16 cellular contexts compared by ENCODE assay signal in the genomic region with DNA sequence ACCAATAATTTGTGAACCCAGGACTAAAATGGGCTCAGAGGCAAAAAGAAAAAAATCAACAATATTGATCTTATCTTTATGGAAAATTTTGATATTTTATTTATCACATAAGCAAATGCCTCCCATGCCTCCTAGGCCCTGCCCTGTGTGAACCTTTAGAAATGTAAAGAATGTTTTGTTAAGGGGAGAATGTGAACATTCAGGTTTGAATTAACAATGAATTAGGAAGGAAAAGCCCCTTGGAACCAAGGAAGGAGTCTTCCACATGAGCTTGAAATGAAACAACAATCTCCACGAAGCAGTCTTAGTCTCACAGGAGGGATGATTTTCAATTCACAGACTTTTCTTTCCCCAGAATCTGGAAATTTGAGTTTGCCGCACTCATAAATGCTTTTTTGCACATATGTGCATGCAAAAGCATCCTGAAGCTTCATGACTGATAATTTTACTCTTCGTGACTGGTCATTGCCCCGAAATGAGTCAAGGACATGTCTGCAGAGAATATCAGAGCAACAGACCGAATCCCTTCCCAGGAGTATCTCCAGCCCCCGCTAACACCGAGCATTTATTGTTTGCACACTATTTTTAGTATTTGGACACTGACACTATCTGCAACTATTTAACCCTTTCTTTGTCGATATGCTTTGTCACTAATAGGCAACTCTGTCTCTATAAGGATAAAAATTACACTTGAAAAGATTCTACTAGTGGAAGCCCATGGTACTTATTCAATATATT.
DNase-seq lines count a peak whose midpoint lies in the region; FAIRE-seq and TF ChIP-seq lines count a peak whose summit lies in the region.
"Had no signal": no experiment of that assay in that cellular context is flagged by ENCODE, and none has a peak within 500 bp of the region (broad histone marks: within the 10 kb centered on the region; RNA-seq: fewer than 3 reads in every experiment).

No MANE protein-coding gene starts in this region.

- H3K9ac ChIP-seq in H1 (replicated peaks in 1 of 4; ENCODE audit: extremely low read depth in 1 of 4, low read depth in 3 of 4, low read length in 3 of 4) (peak overlapping the region in 2 of 4 experiments; percentile 3 to 18; a peak in 1 of 7 replicates), Karpas-422 (ENCODE audit: low read length) (no peak overlapping the region)

- H3K9me3 ChIP-seq in H1 (ENCODE audit: insufficient read depth in 2 of 2, low read depth in 1 of 2, low read length in 1 of 2) = no peaks in the 10 kb centered on the region
- H3K9me3 ChIP-seq in tibial artery = no peaks in the 10 kb centered on the region
- no peaks in the 10 kb centered on the region for H3K9me3 ChIP-seq in Karpas-422 (ENCODE audit: low read length)
- H3K9me3 ChIP-seq: Peyer's patch had no signal

- H3K4ac ChIP-seq in H1 (replicated peaks; ENCODE audit: insufficient read length, low read depth, low read length) = no peak overlapping the region

- peak overlapping the region; percentile 91; the same call in 1 of the 2 replicates for H2BK20ac ChIP-seq in H1 (ENCODE audit: low read length)

- TF ChIP-seq POLR2A in H1 (IDR thresholded peaks at IDR 0.05; ENCODE audit: control extremely low read depth in 1 of 2, low read depth in 2 of 2, low read length in 2 of 2) = no peak

- no peak overlapping the region for H4K8ac ChIP-seq in H1 (ENCODE audit: extremely low read depth, insufficient read depth, low read length)

- H3K56ac ChIP-seq in H1 (replicated peaks; ENCODE audit: insufficient read length, low read depth, low read length) = no peak overlapping the region

- H3K4me2 ChIP-seq in H1 (ENCODE audit: insufficient read depth in 1 of 2, low read depth in 2 of 2, low read length in 2 of 2) (peak overlapping the region; percentile 55 to 57), Karpas-422 (ENCODE audit: low read depth, low read length, poor library complexity, severe bottlenecking) (no peak overlapping the region)

- peak overlapping the region in 3 of 4 experiments; percentile 9 to 41 (median 15); a peak in 3 of 8 replicates for H3K4me3 ChIP-seq in H1 (ENCODE audit: extremely low read depth in 1 of 4, insufficient read depth in 2 of 4, low read depth in 3 of 4, low read length in 4 of 4)
- H3K4me3 ChIP-seq in tibial artery = no peak overlapping the region
- no peak overlapping the region for H3K4me3 ChIP-seq in Karpas-422 (ENCODE audit: low read length)
- H3K4me3 ChIP-seq: Peyer's patch had no signal

- POLR2A ChIA-PET in H1 (lab: Charles Lee; ENCODE audit: partially characterized antibody) = no interaction called here

- H3K27me3 ChIP-seq in H1 (replicated peaks in 1 of 4; ENCODE audit: control insufficient read depth in 3 of 4, extremely low read depth in 1 of 4, insufficient read depth in 3 of 4, low read length in 3 of 4) (no peaks in the 10 kb centered on the region; a peak in 1 of 7 replicates), tibial artery (no peaks in the 10 kb centered on the region), Karpas-422 (ENCODE audit: low read length) (no peaks in the 10 kb centered on the region)
- H3K27me3 ChIP-seq: Peyer's patch had no signal

- no peak for TF ChIP-seq RAD21 in H1 (IDR thresholded peaks at IDR 0.05 in 1 of 2, conservative IDR thresholded peaks at IDR 0.05 in 1 of 2; ENCODE audit: low read depth in 2 of 2, low read length in 2 of 2)

- H3K9me2 ChIP-seq in Karpas-422 (replicated peaks; ENCODE audit: insufficient read depth, low read length) = no peaks in the 10 kb centered on the region

- CTCF ChIA-PET in H1 (lab: Charles Lee; ENCODE audit: partially characterized antibody) = interaction anchor here (1.0 to 1.8 kb wide), 7 partner anchors 10 to 1768 kb away, joined by 3 to 7 read pairs (median 4); no protein-coding TSS in a partner anchor

- H4K91ac ChIP-seq in H1 (replicated peaks; ENCODE audit: insufficient read length, low read length) = no peak overlapping the region

- H4K5ac ChIP-seq in H1 (ENCODE audit: insufficient read length, low read depth, low read length) = no peak overlapping the region

- H4K20me1 ChIP-seq in H1 (replicated peaks in 1 of 2; ENCODE audit: control insufficient read depth in 1 of 2, insufficient read depth in 2 of 2, low read length in 2 of 2) (no peaks in the 10 kb centered on the region), Karpas-422 (ENCODE audit: insufficient read depth, low read depth, low read length) (no peaks in the 10 kb centered on the region)

- H2AFZ ChIP-seq in H1 (ENCODE audit: low read length) (no peak overlapping the region), Karpas-422 (ENCODE audit: low read length) (no peak overlapping the region)

- peak overlapping the region; percentile 45 for H2BK120ac ChIP-seq in H1 (replicated peaks; ENCODE audit: low read depth, low read length)

- peak overlapping the region; percentile 27; the same call in 1 of the 2 replicates for H2BK5ac ChIP-seq in H1 (ENCODE audit: low read depth, low read length)

- peak; percentile 47 for DNase-seq in NCI-H146 (lab: John Stamatoyannopoulos, UW)
- DNase-seq in NCI-H146 treated with DMSO at 0.1 percent for 48 hours (lab: John Stamatoyannopoulos, UW; ENCODE audit: unreplicated experiment) = no peak
- DNase-seq in H1 (ENCODE audit: low read depth in 1 of 2, low spot score in 2 of 2) = peak in 1 of 2 experiments; percentile 15
- peak; percentile 44 for DNase-seq in kidney glomerular epithelial cell (lab: John Stamatoyannopoulos, UW)
- no peak for DNase-seq in tibial artery
- DNase-seq in mucosa of gallbladder (ENCODE audit: low spot score) = no peak
- DNase-seq in MV-4-11 (lab: John Stamatoyannopoulos, UW) = no peak
- DNase-seq in Karpas-422 = no peak
- DNase-seq: ACHN; activated T-cell treated with anti-CD3 and anti-CD28 coated beads for 4 hours; amygdala; KG1; Peyer's patch; stimulated activated CD4-positive, alpha-beta T cell treated with anti-CD3 and anti-CD28 coated beads, Interleukin-4, amount 100 ng/mL, for 4 hours had no signal

- H3K79me2 ChIP-seq in H1 (ENCODE audit: control insufficient read depth in 1 of 2, insufficient read depth in 2 of 2, low read length in 2 of 2) = no peaks in the 10 kb centered on the region
- H3K79me2 ChIP-seq in Karpas-422 (ENCODE audit: low read length) = no peaks in the 10 kb centered on the region

- 56% methylated on average over 8 of the region's 8 CpGs; no CpG with 5 or more reads in 1 of the 2 experiments for WGBS in H1 (ENCODE audit: extremely low coverage in 1 of 2, insufficient coverage in 1 of 2, insufficient read length in 1 of 2, insufficient replicate concordance in 2 of 2, low coverage in 1 of 2, low lambda C conversion rate in 2 of 2, missing lambda C conversion rate in 1 of 2), 2 experiments

- H3K36me3 ChIP-seq in H1 (ENCODE audit: control insufficient read depth in 2 of 4, insufficient read depth in 4 of 4, low read length in 3 of 4) (no peaks in the 10 kb centered on the region), tibial artery (no peaks in the 10 kb centered on the region), Karpas-422 (ENCODE audit: insufficient read depth, low read length) (no peaks in the 10 kb centered on the region)
- H3K36me3 ChIP-seq: Peyer's patch had no signal

- peak; percentile 68 for FAIRE-seq in H1 (lab: Jason Lieb, UNC)
- FAIRE-seq: GM19239 had no signal

- H3K4me1 ChIP-seq in H1 (replicated peaks in 1 of 4; ENCODE audit: control insufficient read depth in 3 of 4, insufficient read depth in 4 of 4, low read length in 3 of 4) (peaks cover 3 to 16% (median 5%) of the 10 kb centered on the region in 4 experiments; a peak in 5 of 7 replicates), tibial artery (peaks cover 0 to 39% (median 20%) of the 10 kb centered on the region in 4 donors), Karpas-422 (ENCODE audit: low read length) (no peaks in the 10 kb centered on the region)
- H3K4me1 ChIP-seq: Peyer's patch had no signal

- no peak overlapping the region for H3K14ac ChIP-seq in H1 (ENCODE audit: insufficient read length)

- H3K79me1 ChIP-seq in H1 (ENCODE audit: low read depth, low read length) = no peaks in the 10 kb centered on the region

- TF ChIP-seq EP300 in H1 (IDR thresholded peaks at IDR 0.05; ENCODE audit: borderline replicate concordance in 1 of 2, low read depth in 2 of 2, low read length in 2 of 2) = no peak

- H3K23me2 ChIP-seq in H1 (ENCODE audit: low read depth, low read length) = no peaks in the 10 kb centered on the region

- intact Hi-C loops in tibial artery (cut with DNase I; ENCODE audit: low total_unique reads) = loop anchor here (10.0 kb wide), 1 partner anchor 1099 kb away; no protein-coding TSS in a partner anchor

- no peak overlapping the region for H3K23ac ChIP-seq in H1 (ENCODE audit: insufficient read length)

- peak overlapping the region; percentile 9; the same call in 1 of the 2 replicates for H2AK5ac ChIP-seq in H1 (ENCODE audit: low read depth, low read length)

- 0 out of 2 replicates have a peak overlapping the region, but pooled peaks have one; percentile 53 for H2BK12ac ChIP-seq in H1 (ENCODE audit: low read depth, low read length)

- peak overlapping the region; percentile 10 for H3K18ac ChIP-seq in H1 (ENCODE audit: extremely low read depth, low read length)

- no peak for TF ChIP-seq CTCF in H1 (IDR thresholded peaks at IDR 0.05; ENCODE audit: control extremely low read depth in 1 of 3, insufficient read depth in 1 of 3, low read depth in 1 of 3, low read length in 3 of 3)
- TF ChIP-seq CTCF in tibial artery (IDR thresholded peaks at IDR 0.05) = no peak

- no peak overlapping the region for H2BK15ac ChIP-seq in H1 (ENCODE audit: low read length)

- H3K27ac ChIP-seq in H1 (ENCODE audit: low read depth, low read length) (no peak overlapping the region), tibial artery (peak overlapping the region; percentile 82 to 87), Karpas-422 (ENCODE audit: low read length) (no peak overlapping the region)
- H3K27ac ChIP-seq: epithelial cell of prostate had no signal

TF ChIP-seq in H1, 55 proteins besides CTCF, POLR2A, EP300 and RAD21 (continues in another document):
- TF ChIP-seq SP1 (IDR thresholded peaks at IDR 0.05; ENCODE audit: low read depth, low read length) (peak; percentile 86), HDAC2 (IDR thresholded peaks at IDR 0.05; ENCODE audit: borderline replicate concordance in 1 of 2, low read depth in 2 of 2, low read length in 2 of 2) (no peak), YY1 (IDR thresholded peaks at IDR 0.05; ENCODE audit: low read depth, low read length) (no peak), GABPA (IDR thresholded peaks at IDR 0.05; ENCODE audit: borderline replicate concordance, insufficient read depth, low read length) (no peak), MAFK (IDR thresholded peaks at IDR 0.05; ENCODE audit: low read depth, low read length) (no peak), NANOG (IDR thresholded peaks at IDR 0.05; ENCODE audit: insufficient read depth, low read depth, low read length, poor library complexity, severe bottlenecking) (no peak), CHD1 (IDR thresholded peaks at IDR 0.05; ENCODE audit: low read depth, low read length) (no peak), CREB1 (IDR thresholded peaks at IDR 0.05) (no peak), RBBP5 (IDR thresholded peaks at IDR 0.05; ENCODE audit: borderline replicate concordance, low read depth, low read length) (peak; percentile 94; the same call in 1 of the 2 replicates), EZH2 (IDR thresholded peaks at IDR 0.05; ENCODE audit: low read depth, low read length, severe bottlenecking) (no peak), CTBP2 (IDR thresholded peaks at IDR 0.05; ENCODE audit: borderline replicate concordance, insufficient read depth, insufficient read length, low read length) (no peak)

Comparison
In these comparisons a context has a peak if more than half of its experiments do, and no peak if none do; other contexts are left out.
1. DNase-seq: peak in NCI-H146 (single experiment) and kidney glomerular epithelial cell (single experiment); none in NCI-H146 treated with DMSO at 0.1 percent for 48 hours (single experiment), tibial artery (0 of 2), mucosa of gallbladder (single experiment), MV-4-11 (single experiment) and Karpas-422 (single experiment).
2. H3K27ac ChIP-seq: peak in tibial artery (2 of 2); none in H1 (single experiment) and Karpas-422 (single experiment).
3. H3K4me3 ChIP-seq: peak in H1 (3 of 4); none in tibial artery (0 of 2) and Karpas-422 (single experiment).